Comparison of ENCODE assay signal across 8 cellular contexts in genomic region chr16:87416826-87417471, GRCh38. TPM values are rescaled to one million over a fixed set of nuclear protein-coding genes. Genes with fewer than 3 reads are reported as not detected.
A peak's percentile ranks its signal among the peaks of the same experiment; 100 is the strongest.
DNase-seq lines count a peak whose midpoint lies in the region; ATAC-seq, FAIRE-seq and TF ChIP-seq lines count a peak whose summit lies in the region.

No MANE protein-coding gene starts in this region.

- peak; percentile 74 for FAIRE-seq in RCC 7860 (lab: Jason Lieb, UNC)

- no peak for ATAC-seq in HG03432 (IDR thresholded peaks at IDR 0.05; ENCODE audit: unreplicated experiment)

- H3K27me3 ChIP-seq in dorsolateral prefrontal cortex: no peaks in the 10 kb centered on the region

- H3K27ac Mint-ChIP-seq in nephron progenitor cell: peak overlapping the region; percentile 71

- peaks cover 19% of the 10 kb centered on the region for H3K4me1 Mint-ChIP-seq in nephron progenitor cell

- intact Hi-C loops in dorsolateral prefrontal cortex (cut with DNase I): loop anchor here (2.0 to 10.0 kb wide), 4 partner anchors 74 to 348 kb away; partner anchors contain the start of gene KLHDC4 (in 1 of the 2)

- TF ChIP-seq CTCF in dorsolateral prefrontal cortex (IDR thresholded peaks at IDR 0.05 in 54 of 56, conservative IDR thresholded peaks at IDR 0.05 in 2 of 56; ENCODE audit: low read depth in 1 of 56, partially characterized antibody in 56 of 56) (peak; percentile 47 to 85 (median 73)), nephron progenitor cell (IDR thresholded peaks at IDR 0.05) (peak; percentile 52)

- H3K9me3 Mint-ChIP-seq in nephron progenitor cell: no peaks in the 10 kb centered on the region

- peaks cover 46% of the 10 kb centered on the region for H3K36me3 Mint-ChIP-seq in nephron progenitor cell (ENCODE audit: low read depth)

- H3K27me3 Mint-ChIP-seq in nephron progenitor cell (ENCODE audit: low read depth, poor library complexity): no peaks in the 10 kb centered on the region

- no peak overlapping the region for H3K4me3 ChIP-seq in dorsolateral prefrontal cortex

- peak overlapping the region in 9 of 59 donors; percentile 2 to 82 (median 56) for H3K27ac ChIP-seq in dorsolateral prefrontal cortex

- DNase-seq in NCI-H2227 (lab: John Stamatoyannopoulos, UW; ENCODE audit: unreplicated experiment) (peak; percentile 19), NCI-H2227 treated with DMSO at 0.1 percent for 48 hours (lab: John Stamatoyannopoulos, UW) (no peak), RCC 7860 (ENCODE audit: low spot score) (no peak), dorsolateral prefrontal cortex (peak in 5 of 10 donors; percentile 27 to 66 (median 61)), nephron progenitor cell (no peak), HK-2 (ENCODE audit: unreplicated experiment) (no peak), Ammon's horn (ENCODE audit: low spot score) (no peak)

- no peak overlapping the region for H3K4me3 Mint-ChIP-seq in nephron progenitor cell

RNA-seq across cellular contexts. Expression of gene MAP1LC3B, which starts 24.8 kb away (rescaled TPM):
- 100 to 1,000 TPM in 115 of 120 experiments, 10 to 100 TPM in 5; 88.4 to 163 (median 131) TPM for total RNA-seq in dorsolateral prefrontal cortex

RNA-seq across cellular contexts. Expression of gene FBXO31, which starts 33.4 kb away (rescaled TPM):
- 100 to 1,000 TPM in 6 of 120 experiments, 10 to 100 TPM in 114; 43.6 to 107 (median 78.8) TPM for total RNA-seq in dorsolateral prefrontal cortex
